ENCODE assay signal across 26 cellular contexts in the genomic region with DNA sequence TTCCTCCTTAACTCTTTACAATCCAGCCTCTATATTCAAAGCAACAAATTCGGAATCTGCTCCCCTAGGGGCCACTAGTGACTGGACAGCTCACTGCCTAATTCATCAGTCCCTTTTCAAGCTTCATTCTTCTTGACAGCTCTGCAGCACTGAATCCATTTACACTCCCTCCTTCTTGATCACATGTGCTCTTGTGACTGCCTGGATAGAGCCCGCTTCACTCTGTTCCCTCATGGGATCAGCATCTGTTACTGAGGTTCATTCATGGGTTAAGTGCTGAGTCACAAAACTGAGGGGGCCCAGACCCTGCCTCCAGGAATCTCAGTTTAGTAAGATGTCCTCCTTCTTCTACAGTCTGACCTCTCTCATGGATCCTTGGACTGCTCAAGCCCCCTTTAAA.
"Had no signal": no experiment of that assay in that cellular context is flagged by ENCODE, and none has a peak within 500 bp of the region (broad histone marks: within the 10 kb centered on the region; RNA-seq: fewer than 3 reads in every experiment).

No MANE protein-coding gene starts in this region.

- H3K4me3 Mint-ChIP-seq: activated CD8-positive, alpha-beta T cell treated with anti-CD3 and anti-CD28 coated beads, Interleukin-2, amount 10 ng/mL, durations not matched to agents 7 days and 5 days; activated naive CD4-positive, alpha-beta T cell treated with anti-CD3 and anti-CD28 coated beads, Interleukin-2, amount 50 U/mL, for 24 hours; activated T-cell treated with anti-CD3 and anti-CD28 coated beads, Interleukin-2, amount 50 U/mL, for 24 hours; activated T-helper 1 cell treated with anti-CD3 and anti-CD28 coated beads, Interleukin-12 subunit alpha, Interleukin-12 subunit beta, Interleukin-2, Interleukin-4 antibody, amounts not matched to agents 30 ng/mL and 10 ng/mL and 1 ng/mL, durations not matched to agents 14 hours and 24 hours and 36 hours; T-helper 1 cell treated with Interleukin-12 subunit alpha and Interleukin-12 subunit beta and Interleukin-4 antibody, amounts not matched to agents 30 μg/mL and 1 μg/mL, for 36 hours; WTC11 had no signal

- H3K4me1 Mint-ChIP-seq: activated naive CD4-positive, alpha-beta T cell treated with anti-CD3 and anti-CD28 coated beads, Interleukin-2, amount 50 U/mL, for 24 hours had no signal

- H3K9me3 ChIP-seq: body of pancreas, Peyer's patch, SJCRH30 had no signal

- H3K27ac ChIP-seq: body of pancreas, RWPE1, SJCRH30 had no signal

- ATAC-seq: activated CD8-positive, alpha-beta T cell treated with anti-CD3 and anti-CD28 coated beads, Interleukin-2, amount 10 ng/mL, durations not matched to agents 7 days and 5 days; body of pancreas; WTC11 had no signal

- H3K36me3 ChIP-seq: Peyer's patch had no signal

- H3K4me3 ChIP-seq: body of pancreas, Peyer's patch, SJCRH30 had no signal

- DNase-seq: activated CD4-positive, alpha-beta T cell treated with anti-CD3 and anti-CD28 coated beads for 48 hours; activated CD4-positive, alpha-beta T cell treated with anti-CD3 and anti-CD28 coated beads, Interleukin-2, amount 50 U/mL, for 4 hours; activated CD4-positive, CD25-positive, alpha-beta regulatory T cell treated with anti-CD3 and anti-CD28 coated beads, Interleukin-2, amount 50 U/mL, for 72 hours; activated CD8-positive, alpha-beta memory T cell treated with anti-CD3 and anti-CD28 coated beads, Interleukin-2, amount 50 U/mL, for 48 hours; activated CD8-positive, alpha-beta T cell treated with anti-CD3 and anti-CD28 coated beads, Interleukin-2, amount 10 ng/mL, durations not matched to agents 7 days and 5 days; activated effector memory CD4-positive, alpha-beta T cell treated with Interleukin-2 at 50 U/mL for 16 hours; activated naive CD4-positive, alpha-beta T cell; activated T-cell treated with anti-CD3 and anti-CD28 coated beads, Interleukin-2, amount 50 U/mL, for 24 hours; aorta; body of pancreas; central memory CD4-positive, alpha-beta T cell; Kasumi-1; NCI-H1105 treated with DMSO at 0.1 percent for 48 hours; NCI-H1436 treated with DMSO at 0.1 percent for 48 hours; NCI-H187; NCI-H2081; NCI-H446; NCI-H524; Peyer's patch; Right ventricle myocardium superior; SJCRH30 had no signal

- H3K4me1 ChIP-seq: body of pancreas, Peyer's patch had no signal

- H3K36me3 Mint-ChIP-seq: activated naive CD4-positive, alpha-beta T cell treated with anti-CD3 and anti-CD28 coated beads, Interleukin-2, amount 50 U/mL, for 24 hours; WTC11 had no signal

- H3K27ac Mint-ChIP-seq: activated CD8-positive, alpha-beta T cell treated with anti-CD3 and anti-CD28 coated beads, Interleukin-2, amount 10 ng/mL, durations not matched to agents 7 days and 5 days; activated naive CD4-positive, alpha-beta T cell treated with anti-CD3 and anti-CD28 coated beads, Interleukin-2, amount 50 U/mL, for 24 hours; activated T-cell treated with anti-CD3 and anti-CD28 coated beads, Interleukin-2, amount 50 U/mL, for 24 hours; activated T-helper 1 cell treated with anti-CD3 and anti-CD28 coated beads, Interleukin-12 subunit alpha, Interleukin-12 subunit beta, Interleukin-2, Interleukin-4 antibody, amounts not matched to agents 30 ng/mL and 10 ng/mL and 1 ng/mL, durations not matched to agents 14 hours and 24 hours and 36 hours; T-helper 1 cell treated with Interleukin-12 subunit alpha and Interleukin-12 subunit beta and Interleukin-4 antibody, amounts not matched to agents 30 μg/mL and 1 μg/mL, for 36 hours; WTC11 had no signal

- H3K9me3 Mint-ChIP-seq: activated naive CD4-positive, alpha-beta T cell treated with anti-CD3 and anti-CD28 coated beads, Interleukin-2, amount 50 U/mL, for 24 hours; activated T-cell treated with anti-CD3 and anti-CD28 coated beads, Interleukin-2, amount 50 U/mL, for 24 hours; activated T-helper 1 cell treated with anti-CD3 and anti-CD28 coated beads, Interleukin-12 subunit alpha, Interleukin-12 subunit beta, Interleukin-2, Interleukin-4 antibody, amounts not matched to agents 30 ng/mL and 10 ng/mL and 1 ng/mL, durations not matched to agents 14 hours and 24 hours and 36 hours; T-helper 1 cell treated with Interleukin-12 subunit alpha and Interleukin-12 subunit beta and Interleukin-4 antibody, amounts not matched to agents 30 μg/mL and 1 μg/mL, for 36 hours; WTC11 had no signal

- H3K27me3 Mint-ChIP-seq: activated T-cell treated with anti-CD3 and anti-CD28 coated beads, Interleukin-2, amount 50 U/mL, for 24 hours had no signal

- H3K27me3 ChIP-seq: body of pancreas, Peyer's patch, SJCRH30 had no signal
